ENCODE assay signal across 8 cellular contexts in the genomic region with DNA sequence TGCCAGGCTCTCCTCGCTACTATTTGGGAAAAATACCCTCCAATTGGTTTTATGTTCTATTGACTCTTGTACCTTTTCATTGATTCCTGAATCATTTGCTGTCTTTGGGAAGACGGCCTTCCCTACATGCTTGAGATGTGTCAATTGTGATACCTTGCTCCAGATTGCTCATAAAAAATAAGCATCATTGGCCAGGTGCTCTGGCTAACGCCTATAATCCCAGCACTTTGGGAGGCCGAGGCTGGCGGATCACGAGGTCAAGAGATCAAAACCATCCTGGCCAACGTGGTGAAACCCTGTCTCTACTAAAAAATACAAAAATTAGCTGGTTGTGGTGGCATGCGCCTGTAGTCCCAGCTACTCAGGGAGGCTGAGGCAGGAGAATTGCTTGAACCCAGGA. TPM values are rescaled to one million over a fixed set of nuclear protein-coding genes. Genes with fewer than 3 reads are reported as not detected.
A peak's percentile ranks its signal among the peaks of the same experiment; 100 is the strongest.
DNase-seq lines count a peak whose midpoint lies in the region; ATAC-seq, FAIRE-seq and TF ChIP-seq lines count a peak whose summit lies in the region.
"Not testable (repeated sequence)": the region's sequence is repeated elsewhere in the genome, so short reads cannot be mapped to it uniquely, and the experiment has no call there.

No MANE protein-coding gene starts in this region.

- H3K27me3 ChIP-seq in CD8-positive, alpha-beta memory T cell (ENCODE audit: insufficient read depth, low read length, poor library complexity, severe bottlenecking); PC-9 (ENCODE audit: insufficient read depth, low read depth); keratinocyte (ENCODE audit: control insufficient read depth, extremely low read depth, insufficient read depth, low read length); muscle layer of duodenum (ENCODE audit: low read depth, low read length); prostate gland (replicated peaks; ENCODE audit: insufficient read depth); upper lobe of left lung: not testable (repeated sequence)

- H2AFZ ChIP-seq in PC-9 (0 out of 2 replicates have a peak overlapping the region, but pooled peaks have one; percentile 84), keratinocyte (ENCODE audit: control insufficient read depth, low read length) (peak overlapping the region; percentile 84)

- H3F3A ChIP-seq in PC-9 (ENCODE audit: insufficient read depth, low read depth) = peaks cover 37% of the 10 kb centered on the region

- not testable (repeated sequence) for H3K9me3 Mint-ChIP-seq in CD8-positive, alpha-beta memory T cell; activated CD4-positive, alpha-beta T cell treated with anti-CD3 and anti-CD28 coated beads, Interleukin-2, amount 10 ng/mL, durations not matched to agents 24 days and 14 days; MCF 10A (ENCODE audit: unreplicated experiment)

- not testable (repeated sequence) for H3K9me3 ChIP-seq in CD8-positive, alpha-beta memory T cell (ENCODE audit: low read length); PC-9 (ENCODE audit: insufficient read depth, low read depth); keratinocyte (ENCODE audit: control insufficient read depth, low read depth, low read length); muscle layer of duodenum (ENCODE audit: control insufficient read depth in 1 of 2, low read length in 2 of 2); prostate gland; upper lobe of left lung

- not testable (repeated sequence) for FAIRE-seq in keratinocyte (lab: Jason Lieb, UNC)

- peaks cover 22 to 32% (median 23%) of the 10 kb centered on the region in 3 donors for H3K4me1 Mint-ChIP-seq in CD8-positive, alpha-beta memory T cell
- H3K4me1 Mint-ChIP-seq in activated CD4-positive, alpha-beta T cell treated with anti-CD3 and anti-CD28 coated beads, Interleukin-2, amount 10 ng/mL, durations not matched to agents 24 days and 14 days = peaks cover 47% of the 10 kb centered on the region
- H3K4me1 Mint-ChIP-seq in MCF 10A (ENCODE audit: insufficient read depth, unreplicated experiment) = peaks cover 24% of the 10 kb centered on the region

- intact Hi-C loops in PC-9 (cut with micrococcal nuclease; ENCODE audit: unreplicated experiment) (loop anchor here (10.0 kb wide), 1 partner anchor 458 kb away; no protein-coding TSS in a partner anchor), MCF 10A (cut with micrococcal nuclease) (loop anchor here (1.0 kb wide), 1 partner anchor 8 kb away; no protein-coding TSS in a partner anchor), prostate gland (cut with DNase I) (loop anchor here (10.0 kb wide), 1 partner anchor 148 kb away; no protein-coding TSS in a partner anchor)
- intact Hi-C loops in activated CD4-positive, alpha-beta T cell treated with anti-CD3 and anti-CD28 coated beads, Interleukin-2, amount 10 ng/mL, durations not matched to agents 24 days and 14 days (cut with micrococcal nuclease) = loop anchor here (1.0 to 10.0 kb wide), 4 partner anchors 65 to 458 kb away; no protein-coding TSS in a partner anchor

- H3K27ac ChIP-seq in CD8-positive, alpha-beta memory T cell (ENCODE audit: low read depth, low read length) = not testable (repeated sequence)
- H3K27ac ChIP-seq in PC-9 (peak overlapping the region; percentile 97), keratinocyte (ENCODE audit: control insufficient read depth, insufficient read depth, low read length) (peak overlapping the region; percentile 99), muscle layer of duodenum (ENCODE audit: low read length) (peak overlapping the region; percentile 99), prostate gland (peak overlapping the region; percentile 45 to 99), upper lobe of left lung (peak overlapping the region; percentile 21 to 100 (median 99))

- TF ChIP-seq CTCF in PC-9 (conservative IDR thresholded peaks at IDR 0.05); MCF 10A (IDR thresholded peaks at IDR 0.05; ENCODE audit: unreplicated experiment); keratinocyte (optimal IDR thresholded peaks at IDR 0.05 in 1 of 3, IDR thresholded peaks at IDR 0.05 in 1 of 3, conservative IDR thresholded peaks at IDR 0.05 in 1 of 3; ENCODE audit: extremely low read depth in 1 of 3, insufficient read depth in 2 of 3, low read length in 3 of 3); prostate gland (IDR thresholded peaks at IDR 0.05); upper lobe of left lung (IDR thresholded peaks at IDR 0.05): not testable (repeated sequence)

- CTCF ChIA-PET in CD8-positive, alpha-beta memory T cell (lab: Charles Lee) = interaction anchor here (2.6 to 6.1 kb wide), 2 partner anchors 14 to 26 kb away, joined by 11 to 51 read pairs; no protein-coding TSS in a partner anchor
- CTCF ChIA-PET in PC-9 (lab: Charles Lee) (interaction anchor here (1.2 to 1.5 kb wide), 2 partner anchors 30 to 102 kb away, joined by 3 to 7 read pairs; no protein-coding TSS in a partner anchor), MCF 10A (lab: Yijun Ruan, JAX) (interaction anchor here (0.6 to 5.2 kb wide), 4 partner anchors 29 to 132 kb away, joined by 4 to 43 read pairs (median 22); no protein-coding TSS in a partner anchor)

- 72% methylated on average over 8 of the region's 8 CpGs for WGBS in prostate gland
- 90 to 92% methylated on average over 8 of the region's 8 CpGs for WGBS in upper lobe of left lung, 2 donors

- not testable (repeated sequence) for BruUV-seq in PC-9 (replicated peaks; lab: Mats Ljungman, UMichigan); MCF 10A (replicated peaks; lab: Mats Ljungman, UMichigan)

- POLR2A ChIA-PET in CD8-positive, alpha-beta memory T cell (lab: Charles Lee) = not testable (repeated sequence)
- POLR2A ChIA-PET in PC-9 (lab: Charles Lee; ENCODE audit: unreplicated experiment) (interaction anchor here (0.6 to 0.7 kb wide), 5 partner anchors 41 to 998 kb away, joined by 3 to 11 read pairs (median 4); partner anchors contain the start of gene MTX2), MCF 10A (lab: Yijun Ruan, JAX) (interaction anchor here (0.6 to 9.7 kb wide), 22 partner anchors 9 to 456 kb away, joined by 3 to 198 read pairs (median 48); partner anchors contain the start of genes AGPS and HNRNPA3)

- not testable (repeated sequence) for H3K4me3 ChIP-seq in CD8-positive, alpha-beta memory T cell (ENCODE audit: low read length); PC-9; prostate gland; upper lobe of left lung
- H3K4me3 ChIP-seq in keratinocyte (ENCODE audit: control insufficient read depth in 2 of 3, extremely low read depth in 1 of 3, insufficient read depth in 2 of 3, low read depth in 1 of 3, low read length in 3 of 3) (peak overlapping the region in 2 of 3 experiments; percentile 59 to 99), muscle layer of duodenum (ENCODE audit: low read depth in 1 of 2, low read length in 2 of 2) (peak overlapping the region in 1 of 2 donors; percentile 75)

- ATAC-seq in upper lobe of left lung (ENCODE audit: low FRiP score in 2 of 2) = not testable (repeated sequence)

- H3K27ac Mint-ChIP-seq in CD8-positive, alpha-beta memory T cell = peak overlapping the region in 6 of 8 donors; percentile 25 to 100 (median 99)
- H3K27ac Mint-ChIP-seq in activated CD4-positive, alpha-beta T cell treated with anti-CD3 and anti-CD28 coated beads, Interleukin-2, amount 10 ng/mL, durations not matched to agents 24 days and 14 days = peak overlapping the region; percentile 100
- H3K27ac Mint-ChIP-seq in MCF 10A (ENCODE audit: low read depth, unreplicated experiment) = peak overlapping the region; percentile 96

- not testable (repeated sequence) for H3K36me3 ChIP-seq in CD8-positive, alpha-beta memory T cell (ENCODE audit: insufficient read depth, low read length); keratinocyte (ENCODE audit: control insufficient read depth in 2 of 2, extremely low read depth in 1 of 2, insufficient read depth in 2 of 2, low read length in 2 of 2); prostate gland; upper lobe of left lung
- H3K36me3 ChIP-seq in PC-9 (ENCODE audit: low read depth) (peaks cover 10% of the 10 kb centered on the region), muscle layer of duodenum (ENCODE audit: control insufficient read depth in 1 of 2, insufficient read depth in 2 of 2, low read length in 2 of 2) (peaks cover 0 to 30% of the 10 kb centered on the region in 2 donors)

- H3K9me1 ChIP-seq in keratinocyte (ENCODE audit: control insufficient read depth, extremely low read depth, insufficient read depth, low read length) = not testable (repeated sequence)

- not testable (repeated sequence) for TF ChIP-seq EP300 in upper lobe of left lung (IDR thresholded peaks at IDR 0.05)

- H3K4me1 ChIP-seq in CD8-positive, alpha-beta memory T cell (ENCODE audit: insufficient read depth, low read length) = peaks cover 18% of the 10 kb centered on the region
- H3K4me1 ChIP-seq in PC-9 (replicated peaks; ENCODE audit: insufficient read depth) (peaks cover 28% of the 10 kb centered on the region), keratinocyte (ENCODE audit: control insufficient read depth, extremely low read depth, insufficient read depth, low read length) (peaks cover 59% of the 10 kb centered on the region), muscle layer of duodenum (ENCODE audit: control insufficient read depth in 1 of 2, insufficient read depth in 2 of 2, low read length in 2 of 2) (peaks cover 10 to 12% of the 10 kb centered on the region in 2 donors), upper lobe of left lung (peaks cover 10 to 25% (median 16%) of the 10 kb centered on the region in 4 donors)
- not testable (repeated sequence) for H3K4me1 ChIP-seq in prostate gland (replicated peaks)

- not testable (repeated sequence) for H3K9me2 ChIP-seq in PC-9 (ENCODE audit: insufficient read depth)

- DNase-seq in CD8-positive, alpha-beta memory T cell; PC-9; activated CD4-positive, alpha-beta T cell treated with anti-CD3 and anti-CD28 coated beads, Interleukin-2, amount 10 ng/mL, durations not matched to agents 24 days and 14 days; MCF 10A (ENCODE audit: unreplicated experiment); keratinocyte (ENCODE audit: low read depth, low spot score); prostate gland (ENCODE audit: low spot score); upper lobe of left lung: not testable (repeated sequence)

- H3K4me3 Mint-ChIP-seq in CD8-positive, alpha-beta memory T cell = peak overlapping the region in 1 of 7 donors; percentile 92
- peak overlapping the region; percentile 89 for H3K4me3 Mint-ChIP-seq in activated CD4-positive, alpha-beta T cell treated with anti-CD3 and anti-CD28 coated beads, Interleukin-2, amount 10 ng/mL, durations not matched to agents 24 days and 14 days
- not testable (repeated sequence) for H3K4me3 Mint-ChIP-seq in MCF 10A (ENCODE audit: unreplicated experiment)

- H3K79me2 ChIP-seq in PC-9 (ENCODE audit: low read depth) = peaks cover 24% of the 10 kb centered on the region
- peaks cover 24% of the 10 kb centered on the region for H3K79me2 ChIP-seq in keratinocyte (ENCODE audit: control insufficient read depth, insufficient read depth, low read length)

- dilution Hi-C loops in keratinocyte (cut with MboI; ENCODE audit: extremely low pct_ligation_motif_present, low sequenced_read_pairs) = not testable (repeated sequence)

- H3K9ac ChIP-seq in keratinocyte (ENCODE audit: control insufficient read depth, extremely low read depth, insufficient read depth, low read length) = peak overlapping the region; percentile 97

- H3K27me3 Mint-ChIP-seq in CD8-positive, alpha-beta memory T cell; activated CD4-positive, alpha-beta T cell treated with anti-CD3 and anti-CD28 coated beads, Interleukin-2, amount 10 ng/mL, durations not matched to agents 24 days and 14 days; MCF 10A (ENCODE audit: insufficient read depth, unreplicated experiment): not testable (repeated sequence)

- TF ChIP-seq POLR2A in prostate gland (IDR thresholded peaks at IDR 0.05); upper lobe of left lung (IDR thresholded peaks at IDR 0.05): not testable (repeated sequence)

- peaks cover 0 to 18% (median 0%) of the 10 kb centered on the region in 3 donors for H3K36me3 Mint-ChIP-seq in CD8-positive, alpha-beta memory T cell
- peaks cover 13% of the 10 kb centered on the region for H3K36me3 Mint-ChIP-seq in activated CD4-positive, alpha-beta T cell treated with anti-CD3 and anti-CD28 coated beads, Interleukin-2, amount 10 ng/mL, durations not matched to agents 24 days and 14 days (ENCODE audit: low read depth)
- H3K36me3 Mint-ChIP-seq in MCF 10A (ENCODE audit: insufficient read depth, unreplicated experiment) = not testable (repeated sequence)

- H4K20me1 ChIP-seq in PC-9 (ENCODE audit: insufficient read depth) = peaks cover 13% of the 10 kb centered on the region
- H4K20me1 ChIP-seq in keratinocyte (ENCODE audit: control insufficient read depth, extremely low read depth, insufficient read depth, low read length) = not testable (repeated sequence)

- H3K4me2 ChIP-seq in PC-9 = peak overlapping the region; percentile 94
- peak overlapping the region; percentile 100 for H3K4me2 ChIP-seq in keratinocyte (ENCODE audit: control insufficient read depth, extremely low read depth, insufficient read depth, low read depth, low read length)

RNA-seq across cellular contexts. Expression of gene NFE2L2, which starts 2.4 kb away (rescaled TPM):
- total RNA-seq in CD8-positive, alpha-beta memory T cell = 10 to 100 TPM; 58.0 to 63.0 TPM
- 47.7 TPM for polyA plus RNA-seq in CD8-positive, alpha-beta memory T cell
- 117 and 138 TPM in 2 replicates for total RNA-seq in PC-9 (2021)
- total RNA-seq in activated CD4-positive, alpha-beta T cell treated with anti-CD3 and anti-CD28 coated beads, Interleukin-2, amount 10 ng/mL, durations not matched to agents 24 days and 14 days = 63.5 and 63.7 TPM in 2 replicates
- total RNA-seq in MCF 10A (2022) = 135 and 180 TPM in 2 replicates
- polyA plus RNA-seq in keratinocyte = 148 to 209 TPM (median 177 TPM) in 3 replicates
- 270 TPM for polyA plus RNA-seq in keratinocyte (2011; ENCODE audit: low read depth)
- polyA plus RNA-seq in keratinocyte (2011; cell fraction: cytosol; rRNA removed) = 125 and 255 TPM in 2 replicates
- polyA plus RNA-seq in keratinocyte (2011; cell fraction: nucleus; rRNA removed) = 188 and 209 TPM in 2 replicates
- 73.8 and 149 TPM in 2 replicates for polyA plus RNA-seq in keratinocyte (2012; ENCODE audit: low replicate concordance)
- 111 to 217 TPM (median 195 TPM) in 3 replicates for polyA minus RNA-seq in keratinocyte
- 156 TPM for polyA minus RNA-seq in keratinocyte (2011; cell fraction: cytosol; rRNA and poly(A)+ RNA removed)
- polyA minus RNA-seq in keratinocyte (2011; cell fraction: nucleus; rRNA and poly(A)+ RNA removed) = 72.8 and 148 TPM in 2 replicates
- 100 to 1,000 TPM in 1 of 2 donors, 10 to 100 TPM in 1; 98.6 to 126 TPM for total RNA-seq in prostate gland
- 100 to 1,000 TPM in 3 of 6 donors, 10 to 100 TPM in 3; 52.4 to 174 (median 94.4) TPM for total RNA-seq in upper lobe of left lung

RNA-seq across cellular contexts. Expression of gene HNRNPA3, which starts 54.4 kb away (rescaled TPM):
- 100 to 1,000 TPM; 203 to 216 TPM for total RNA-seq in CD8-positive, alpha-beta memory T cell
- 58.3 TPM for polyA plus RNA-seq in CD8-positive, alpha-beta memory T cell
- total RNA-seq in PC-9 (2021) (245 and 290 TPM in 2 replicates), MCF 10A (2022) (142 and 179 TPM in 2 replicates), prostate gland (10 to 100 TPM; 56.5 to 57.0 TPM), upper lobe of left lung (100 to 1,000 TPM in 2 of 6 donors, 10 to 100 TPM in 4; 53.2 to 146 (median 89.0) TPM)
- 333 and 336 TPM in 2 replicates for total RNA-seq in activated CD4-positive, alpha-beta T cell treated with anti-CD3 and anti-CD28 coated beads, Interleukin-2, amount 10 ng/mL, durations not matched to agents 24 days and 14 days
- polyA plus RNA-seq in keratinocyte = 53.1 to 178 TPM (median 74.6 TPM) in 3 replicates
- polyA plus RNA-seq in keratinocyte (2011; ENCODE audit: low read depth) = 162 TPM
- polyA plus RNA-seq in keratinocyte (2011; cell fraction: cytosol; rRNA removed) = 90.2 and 96.4 TPM in 2 replicates
- polyA plus RNA-seq in keratinocyte (2011; cell fraction: nucleus; rRNA removed) = 71.8 and 126 TPM in 2 replicates
- polyA plus RNA-seq in keratinocyte (2012; ENCODE audit: low replicate concordance) = 140 and 399 TPM in 2 replicates
- 9.2 to 36.1 TPM (median 10.7 TPM) in 3 replicates for polyA minus RNA-seq in keratinocyte
- 23.8 TPM for polyA minus RNA-seq in keratinocyte (2011; cell fraction: cytosol; rRNA and poly(A)+ RNA removed)
- 17.0 and 32.5 TPM in 2 replicates for polyA minus RNA-seq in keratinocyte (2011; cell fraction: nucleus; rRNA and poly(A)+ RNA removed)
